Comparison of ENCODE assay signal across 1 cellular context in genomic region chr17:76268015-76268749, GRCh38.
TF ChIP-seq lines count a peak whose summit lies in the region.

No MANE protein-coding gene starts in this region.

TF ChIP-seq in K562, 482 proteins besides CTCF, POLR2A, EP300 and RAD21 (continued from another document and continues in another):
- TF ChIP-seq CEBPZ (IDR thresholded peaks at IDR 0.05; ENCODE audit: borderline replicate concordance, low read depth, low read length) (no peak), L3MBTL2 (IDR thresholded peaks at IDR 0.05) (peak; percentile 39; the same call in 1 of the 2 replicates), SIN3B (IDR thresholded peaks at IDR 0.05; ENCODE audit: low read depth) (no peak), HMBOX1 (IDR thresholded peaks at IDR 0.05) (no peak), BRD4 (IDR thresholded peaks at IDR 0.05) (no peak), CREB3L1 (IDR thresholded peaks at IDR 0.05; ENCODE audit: borderline replicate concordance, low read depth) (no peak), FOXK2 (conservative IDR thresholded peaks at IDR 0.05 in 1 of 2, IDR thresholded peaks at IDR 0.05 in 1 of 2; ENCODE audit: low read depth in 2 of 2) (no peak), NELFE (IDR thresholded peaks at IDR 0.05; ENCODE audit: insufficient read depth, insufficient read length) (no peak), ZNF354B (CRISPR knock-in tag; IDR thresholded peaks at IDR 0.05) (no peak), MAFG (tag; conservative IDR thresholded peaks at IDR 0.05) (no peak), ZKSCAN1 (IDR thresholded peaks at IDR 0.05; ENCODE audit: low read depth, low read length) (no peak), MTA3 (IDR thresholded peaks at IDR 0.05; ENCODE audit: borderline replicate concordance) (0 out of 2 replicates have a peak, but pooled peaks have one; percentile 15), STAT6 (CRISPR knock-in tag; IDR thresholded peaks at IDR 0.05) (no peak), SMAD3 (CRISPR knock-in tag; conservative IDR thresholded peaks at IDR 0.05) (no peak), SAP30 (IDR thresholded peaks at IDR 0.05; ENCODE audit: borderline replicate concordance, insufficient read depth, low read depth, low read length, poor library complexity, severe bottlenecking) (no peak), DLX4 (CRISPR knock-in tag; IDR thresholded peaks at IDR 0.05) (no peak), RNF219 (CRISPR knock-in tag; IDR thresholded peaks at IDR 0.05) (no peak), SP1 (CRISPR knock-in tag; IDR thresholded peaks at IDR 0.05) (0 out of 2 replicates have a peak, but pooled peaks have one; percentile 1), MLX (CRISPR knock-in tag; conservative IDR thresholded peaks at IDR 0.05) (no peak), NFYB (IDR thresholded peaks at IDR 0.05; ENCODE audit: extremely low read depth, insufficient read length) (no peak), ZNF655 (CRISPR knock-in tag; IDR thresholded peaks at IDR 0.05) (no peak), ZNF121 (CRISPR knock-in tag; conservative IDR thresholded peaks at IDR 0.05) (no peak), KDM5B (IDR thresholded peaks at IDR 0.05; ENCODE audit: insufficient replicate concordance, low read depth, low read length) (peak; percentile 66), E2F1 (CRISPR knock-in tag; IDR thresholded peaks at IDR 0.05) (no peak), NCOA6 (IDR thresholded peaks at IDR 0.05) (no peak), SMAD1 (IDR thresholded peaks at IDR 0.05; ENCODE audit: low read depth, low read length, partially characterized antibody) (no peak), NCOA4 (IDR thresholded peaks at IDR 0.05; ENCODE audit: partially characterized antibody) (no peak), HNRNPUL1 (IDR thresholded peaks at IDR 0.05; ENCODE audit: low read length) (no peak), ZNF57 (CRISPR knock-in tag; IDR thresholded peaks at IDR 0.05) (no peak; the same call in 1 of the 2 replicates), MYC (IDR thresholded peaks at IDR 0.05; ENCODE audit: low read depth, low read length) (peak; percentile 94), MYC (CRISPR knock-in tag; IDR thresholded peaks at IDR 0.05; ENCODE audit: borderline replicate concordance, low read depth) (peak; percentile 44; the same call in 1 of the 2 replicates), GABPA (tag; conservative IDR thresholded peaks at IDR 0.05; ENCODE audit: low read depth) (no peak; the same call in 1 of the 2 replicates), CBX3 (IDR thresholded peaks at IDR 0.05; ENCODE audit: borderline replicate concordance in 1 of 2, low read length in 2 of 2) (no peak), TSHZ1 (CRISPR knock-in tag; IDR thresholded peaks at IDR 0.05) (no peak), FOXJ3 (CRISPR knock-in tag; IDR thresholded peaks at IDR 0.05) (no peak), TCFL5 (CRISPR knock-in tag; conservative IDR thresholded peaks at IDR 0.05) (no peak), ZBTB11 (CRISPR knock-in tag; IDR thresholded peaks at IDR 0.05) (peak in 1 of 3 experiments; percentile 18; a peak in 1 of 6 replicates)
